ENCODE assay signal across 1 cellular context in genomic region chr16:49884033-49884707, GRCh38.
TF ChIP-seq lines count a peak whose summit lies in the region.

No MANE protein-coding gene starts in this region.

TF ChIP-seq in HepG2, 621 proteins besides CTCF, POLR2A, EP300 and RAD21 (continued from another document and continues in another):
- TF ChIP-seq, protein P1, sequence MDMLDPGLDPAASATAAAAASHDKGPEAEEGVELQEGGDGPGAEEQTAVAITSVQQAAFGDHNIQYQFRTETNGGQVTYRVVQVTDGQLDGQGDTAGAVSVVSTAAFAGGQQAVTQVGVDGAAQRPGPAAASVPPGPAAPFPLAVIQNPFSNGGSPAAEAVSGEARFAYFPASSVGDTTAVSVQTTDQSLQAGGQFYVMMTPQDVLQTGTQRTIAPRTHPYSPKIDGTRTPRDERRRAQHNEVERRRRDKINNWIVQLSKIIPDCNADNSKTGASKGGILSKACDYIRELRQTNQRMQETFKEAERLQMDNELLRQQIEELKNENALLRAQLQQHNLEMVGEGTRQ (IDR thresholded peaks at IDR 0.05; ENCODE audit: low read depth, low read length) = no peak
- TF ChIP-seq, protein P1 (CRISPR knock-in tag; IDR thresholded peaks at IDR 0.05; ENCODE audit: borderline replicate concordance) = no peak
- TF ChIP-seq CEBPG (CRISPR knock-in tag; IDR thresholded peaks at IDR 0.05) (peak; percentile 99), NCOA2 (CRISPR knock-in tag; IDR thresholded peaks at IDR 0.05) (0 out of 2 replicates have a peak, but pooled peaks have one; percentile 51), NFKBIZ (CRISPR knock-in tag; IDR thresholded peaks at IDR 0.05) (no peak), ZNF644 (CRISPR knock-in tag; IDR thresholded peaks at IDR 0.05; ENCODE audit: low read depth) (peak; percentile 87; the same call in 1 of the 2 replicates), ZNF629 (CRISPR knock-in tag; conservative IDR thresholded peaks at IDR 0.05) (no peak), STAT6 (CRISPR knock-in tag; IDR thresholded peaks at IDR 0.05; ENCODE audit: borderline replicate concordance) (no peak), ZBTB7B (CRISPR knock-in tag; IDR thresholded peaks at IDR 0.05) (0 out of 2 replicates have a peak, but pooled peaks have one; percentile 33), PCBP2 (optimal IDR thresholded peaks at IDR 0.05; ENCODE audit: low read depth, low read length, poor library complexity, severe bottlenecking) (no peak), ZNF740 (CRISPR knock-in tag; IDR thresholded peaks at IDR 0.05) (no peak), ZNF552 (CRISPR knock-in tag; IDR thresholded peaks at IDR 0.05; ENCODE audit: borderline replicate concordance) (no peak), IKZF1 (IDR thresholded peaks at IDR 0.05) (no peak), ZNF850 (CRISPR knock-in tag; conservative IDR thresholded peaks at IDR 0.05) (no peak), ZNF292 (CRISPR knock-in tag; IDR thresholded peaks at IDR 0.05; ENCODE audit: borderline replicate concordance, low read depth) (no peak), ZNF790 (CRISPR knock-in tag; IDR thresholded peaks at IDR 0.05; ENCODE audit: borderline replicate concordance) (no peak), ZNF576 (CRISPR knock-in tag; IDR thresholded peaks at IDR 0.05) (no peak), ZNF577 (CRISPR knock-in tag; IDR thresholded peaks at IDR 0.05; ENCODE audit: borderline replicate concordance, low read depth) (no peak), LRRFIP1 (CRISPR knock-in tag; conservative IDR thresholded peaks at IDR 0.05) (no peak), ZNF605 (CRISPR knock-in tag; IDR thresholded peaks at IDR 0.05) (no peak), FOXA3 (CRISPR knock-in tag; IDR thresholded peaks at IDR 0.05) (peak; percentile 25; the same call in 1 of the 2 replicates), IRF2 (CRISPR knock-in tag; IDR thresholded peaks at IDR 0.05) (0 out of 2 replicates have a peak, but pooled peaks have one; percentile 33), DMAP1 (CRISPR knock-in tag; IDR thresholded peaks at IDR 0.05) (no peak), ZBTB33 (CRISPR knock-in tag; IDR thresholded peaks at IDR 0.05) (no peak), MIER3 (CRISPR knock-in tag; IDR thresholded peaks at IDR 0.05; ENCODE audit: borderline replicate concordance) (no peak; the same call in 1 of the 2 replicates)
- TF ChIP-seq, protein P2, sequence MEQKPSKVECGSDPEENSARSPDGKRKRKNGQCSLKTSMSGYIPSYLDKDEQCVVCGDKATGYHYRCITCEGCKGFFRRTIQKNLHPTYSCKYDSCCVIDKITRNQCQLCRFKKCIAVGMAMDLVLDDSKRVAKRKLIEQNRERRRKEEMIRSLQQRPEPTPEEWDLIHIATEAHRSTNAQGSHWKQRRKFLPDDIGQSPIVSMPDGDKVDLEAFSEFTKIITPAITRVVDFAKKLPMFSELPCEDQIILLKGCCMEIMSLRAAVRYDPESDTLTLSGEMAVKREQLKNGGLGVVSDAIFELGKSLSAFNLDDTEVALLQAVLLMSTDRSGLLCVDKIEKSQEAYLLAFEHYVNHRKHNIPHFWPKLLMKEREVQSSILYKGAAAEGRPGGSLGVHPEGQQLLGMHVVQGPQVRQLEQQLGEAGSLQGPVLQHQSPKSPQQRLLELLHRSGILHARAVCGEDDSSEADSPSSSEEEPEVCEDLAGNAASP (CRISPR knock-in tag; IDR thresholded peaks at IDR 0.05; ENCODE audit: borderline replicate concordance) = 0 out of 2 replicates have a peak, but pooled peaks have one; percentile 18
- TF ChIP-seq, protein P3, sequence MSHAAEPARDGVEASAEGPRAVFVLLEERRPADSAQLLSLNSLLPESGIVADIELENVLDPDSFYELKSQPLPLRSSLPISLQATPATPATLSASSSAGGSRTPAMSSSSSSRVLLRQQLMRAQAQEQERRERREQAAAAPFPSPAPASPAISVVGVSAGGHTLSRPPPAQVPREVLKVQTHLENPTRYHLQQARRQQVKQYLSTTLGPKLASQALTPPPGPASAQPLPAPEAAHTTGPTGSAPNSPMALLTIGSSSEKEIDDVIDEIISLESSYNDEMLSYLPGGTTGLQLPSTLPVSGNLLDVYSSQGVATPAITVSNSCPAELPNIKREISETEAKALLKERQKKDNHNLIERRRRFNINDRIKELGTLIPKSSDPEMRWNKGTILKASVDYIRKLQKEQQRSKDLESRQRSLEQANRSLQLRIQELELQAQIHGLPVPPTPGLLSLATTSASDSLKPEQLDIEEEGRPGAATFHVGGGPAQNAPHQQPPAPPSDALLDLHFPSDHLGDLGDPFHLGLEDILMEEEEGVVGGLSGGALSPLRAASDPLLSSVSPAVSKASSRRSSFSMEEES (CRISPR knock-in tag; IDR thresholded peaks at IDR 0.05) = no peak
- TF ChIP-seq, protein P4, sequence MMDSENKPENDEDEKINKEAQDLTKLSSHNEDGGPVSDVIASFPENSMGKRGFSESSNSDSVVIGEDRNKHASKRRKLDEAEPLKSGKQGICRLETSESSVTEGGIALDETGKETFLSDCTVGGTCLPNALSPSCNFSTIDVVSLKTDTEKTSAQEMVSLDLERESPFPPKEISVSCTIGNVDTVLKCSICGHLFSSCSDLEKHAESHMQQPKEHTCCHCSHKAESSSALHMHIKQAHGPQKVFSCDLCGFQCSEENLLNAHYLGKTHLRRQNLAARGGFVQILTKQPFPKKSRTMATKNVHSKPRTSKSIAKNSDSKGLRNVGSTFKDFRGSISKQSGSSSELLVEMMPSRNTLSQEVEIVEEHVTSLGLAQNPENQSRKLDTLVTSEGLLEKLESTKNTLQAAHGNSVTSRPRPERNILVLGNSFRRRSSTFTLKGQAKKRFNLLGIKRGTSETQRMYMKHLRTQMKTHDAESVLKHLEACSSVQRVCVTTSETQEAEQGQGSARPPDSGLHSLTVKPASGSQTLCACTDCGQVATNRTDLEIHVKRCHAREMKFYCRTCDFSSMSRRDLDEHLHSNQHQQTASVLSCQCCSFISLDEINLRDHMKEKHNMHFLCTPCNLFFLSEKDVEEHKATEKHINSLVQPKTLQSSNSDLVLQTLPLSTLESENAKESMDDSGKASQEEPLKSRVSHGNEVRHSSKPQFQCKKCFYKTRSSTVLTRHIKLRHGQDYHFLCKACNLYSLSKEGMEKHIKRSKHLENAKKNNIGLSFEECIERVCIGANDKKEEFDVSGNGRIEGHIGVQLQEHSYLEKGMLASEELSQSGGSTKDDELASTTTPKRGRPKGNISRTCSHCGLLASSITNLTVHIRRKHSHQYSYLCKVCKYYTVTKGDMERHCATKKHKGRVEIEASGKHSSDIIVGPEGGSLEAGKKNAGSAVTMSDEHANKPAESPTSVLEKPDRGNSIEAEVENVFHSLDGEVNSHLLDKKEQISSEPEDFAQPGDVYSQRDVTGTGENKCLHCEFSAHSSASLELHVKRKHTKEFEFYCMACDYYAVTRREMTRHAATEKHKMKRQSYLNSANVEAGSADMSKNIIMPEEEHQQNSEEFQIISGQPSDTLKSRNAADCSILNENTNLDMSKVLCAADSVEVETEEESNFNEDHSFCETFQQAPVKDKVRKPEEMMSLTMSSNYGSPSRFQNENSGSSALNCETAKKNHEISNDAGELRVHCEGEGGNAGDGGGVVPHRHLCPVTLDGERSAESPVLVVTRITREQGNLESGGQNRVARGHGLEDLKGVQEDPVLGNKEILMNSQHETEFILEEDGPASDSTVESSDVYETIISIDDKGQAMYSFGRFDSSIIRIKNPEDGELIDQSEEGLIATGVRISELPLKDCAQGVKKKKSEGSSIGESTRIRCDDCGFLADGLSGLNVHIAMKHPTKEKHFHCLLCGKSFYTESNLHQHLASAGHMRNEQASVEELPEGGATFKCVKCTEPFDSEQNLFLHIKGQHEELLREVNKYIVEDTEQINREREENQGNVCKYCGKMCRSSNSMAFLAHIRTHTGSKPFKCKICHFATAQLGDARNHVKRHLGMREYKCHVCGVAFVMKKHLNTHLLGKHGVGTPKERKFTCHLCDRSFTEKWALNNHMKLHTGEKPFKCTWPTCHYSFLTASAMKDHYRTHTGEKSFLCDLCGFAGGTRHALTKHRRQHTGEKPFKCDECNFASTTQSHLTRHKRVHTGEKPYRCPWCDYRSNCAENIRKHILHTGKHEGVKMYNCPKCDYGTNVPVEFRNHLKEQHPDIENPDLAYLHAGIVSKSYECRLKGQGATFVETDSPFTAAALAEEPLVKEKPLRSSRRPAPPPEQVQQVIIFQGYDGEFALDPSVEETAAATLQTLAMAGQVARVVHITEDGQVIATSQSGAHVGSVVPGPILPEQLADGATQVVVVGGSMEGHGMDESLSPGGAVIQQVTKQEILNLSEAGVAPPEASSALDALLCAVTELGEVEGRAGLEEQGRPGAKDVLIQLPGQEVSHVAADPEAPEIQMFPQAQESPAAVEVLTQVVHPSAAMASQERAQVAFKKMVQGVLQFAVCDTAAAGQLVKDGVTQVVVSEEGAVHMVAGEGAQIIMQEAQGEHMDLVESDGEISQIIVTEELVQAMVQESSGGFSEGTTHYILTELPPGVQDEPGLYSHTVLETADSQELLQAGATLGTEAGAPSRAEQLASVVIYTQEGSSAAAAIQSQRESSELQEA (CRISPR knock-in tag; IDR thresholded peaks at IDR 0.05; ENCODE audit: not compliant biosample characterization) = no peak
- TF ChIP-seq, protein P5, sequence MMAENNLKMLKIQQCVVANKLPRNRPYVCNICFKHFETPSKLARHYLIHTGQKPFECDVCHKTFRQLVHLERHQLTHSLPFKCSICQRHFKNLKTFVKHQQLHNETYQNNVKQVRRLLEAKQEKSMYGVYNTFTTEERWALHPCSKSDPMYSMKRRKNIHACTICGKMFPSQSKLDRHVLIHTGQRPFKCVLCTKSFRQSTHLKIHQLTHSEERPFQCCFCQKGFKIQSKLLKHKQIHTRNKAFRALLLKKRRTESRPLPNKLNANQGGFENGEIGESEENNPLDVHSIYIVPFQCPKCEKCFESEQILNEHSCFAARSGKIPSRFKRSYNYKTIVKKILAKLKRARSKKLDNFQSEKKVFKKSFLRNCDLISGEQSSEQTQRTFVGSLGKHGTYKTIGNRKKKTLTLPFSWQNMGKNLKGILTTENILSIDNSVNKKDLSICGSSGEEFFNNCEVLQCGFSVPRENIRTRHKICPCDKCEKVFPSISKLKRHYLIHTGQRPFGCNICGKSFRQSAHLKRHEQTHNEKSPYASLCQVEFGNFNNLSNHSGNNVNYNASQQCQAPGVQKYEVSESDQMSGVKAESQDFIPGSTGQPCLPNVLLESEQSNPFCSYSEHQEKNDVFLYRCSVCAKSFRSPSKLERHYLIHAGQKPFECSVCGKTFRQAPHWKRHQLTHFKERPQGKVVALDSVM (CRISPR knock-in tag; IDR thresholded peaks at IDR 0.05) = no peak
